ENCODE assay signal across 8 cellular contexts in genomic region chr6:12013368-12013617, GRCh38. TPM values are rescaled to one million over a fixed set of nuclear protein-coding genes. Genes with fewer than 3 reads are reported as not detected.
DNase-seq lines count a peak whose midpoint lies in the region; ATAC-seq, FAIRE-seq and TF ChIP-seq lines count a peak whose summit lies in the region.

No MANE protein-coding gene starts in this region.

- SMC1A ChIA-PET in GM12878 (lab: Charles Lee; ENCODE audit: uncharacterized antibody, unreplicated experiment), result interaction anchor here (0.6 to 3.2 kb wide), 38 partner anchors 10 to 358 kb away, joined by 3 to 28 read pairs (median 6); partner anchors contain the start of gene EDN1

- H2AFZ ChIP-seq in GM12878 (ENCODE audit: control insufficient read depth, low read depth, low read length), result no peak overlapping the region; the same call in 1 of the 2 replicates

- in situ Hi-C loops in GM12878 (cut with MboI), result loop anchor here (10.0 to 25.0 kb wide), 2 partner anchors 301 to 592 kb away; no protein-coding TSS in a partner anchor

- FAIRE-seq in GM12878 (lab: Jason Lieb, UNC), result no peak

- H3K4me1 ChIP-seq in GM12878 (ENCODE audit: control insufficient read depth, insufficient read depth, low read length) (peaks cover 3% of the 10 kb centered on the region), upper lobe of right lung (peaks cover 31% of the 10 kb centered on the region)

- H3K27ac ChIP-seq in GM12878 (ENCODE audit: control insufficient read depth, insufficient read depth) (peak overlapping the region; percentile 97), upper lobe of right lung (peak overlapping the region; percentile 76)

- TF ChIP-seq RAD21 in GM12878 (IDR thresholded peaks at IDR 0.05; ENCODE audit: insufficient read depth, low read depth, low read length), result no peak

- WGBS in GM12878 (ENCODE audit: insufficient coverage, insufficient replicate concordance, low lambda C conversion rate, missing lambda C conversion rate), result under 1% methylated on average over 8 of the region's 8 CpGs

- peaks cover 22% of the 10 kb centered on the region for H3K36me3 Mint-ChIP-seq in activated naive CD4-positive, alpha-beta T cell treated with anti-CD3 and anti-CD28 coated beads, Interleukin-2, amount 50 U/mL, for 24 hours
- peaks cover 20% of the 10 kb centered on the region for H3K36me3 Mint-ChIP-seq in memory B cell

- RAD21 ChIA-PET in GM12878 (lab: Charles Lee; ENCODE audit: unreplicated experiment), result interaction anchor here (0.9 to 6.9 kb wide), 30 partner anchors 11 to 592 kb away, joined by 3 to 77 read pairs (median 4); partner anchors contain the start of gene EDN1

- intact Hi-C loops in GM12878 (cut with micrococcal nuclease; ENCODE audit: unreplicated experiment) (loop anchor here (1.0 to 10.0 kb wide), 9 partner anchors 36 to 593 kb away; partner anchors contain the start of gene EDN1), upper lobe of right lung (cut with DNase I) (no loop called here)

- H3K27me3 Mint-ChIP-seq in activated naive CD4-positive, alpha-beta T cell treated with anti-CD3 and anti-CD28 coated beads, Interleukin-2, amount 50 U/mL, for 24 hours, result no peaks in the 10 kb centered on the region
- no peaks in the 10 kb centered on the region for H3K27me3 Mint-ChIP-seq in memory B cell

- TF ChIP-seq POLR2A in GM12878 (IDR thresholded peaks at IDR 0.05; ENCODE audit: low read depth, low read length), result no peak

- H3K9me3 ChIP-seq in GM12878 (replicated peaks; ENCODE audit: control insufficient read depth, insufficient read depth, low read length) (peaks cover 20% of the 10 kb centered on the region), upper lobe of right lung (no peaks in the 10 kb centered on the region)

- ATAC-seq in GM12878 (no peak), memory B cell (ENCODE audit: low read depth) (no peak), upper lobe of right lung (no peak)

- H3K4me3 ChIP-seq in GM12878 (peak overlapping the region; percentile 94), upper lobe of right lung (peak overlapping the region; percentile 75)

- H3K4me3 Mint-ChIP-seq in activated naive CD4-positive, alpha-beta T cell treated with anti-CD3 and anti-CD28 coated beads, Interleukin-2, amount 50 U/mL, for 24 hours, result peak overlapping the region; percentile 97
- peak overlapping the region; percentile 100 for H3K4me3 Mint-ChIP-seq in memory B cell

- H3K4me1 Mint-ChIP-seq in activated naive CD4-positive, alpha-beta T cell treated with anti-CD3 and anti-CD28 coated beads, Interleukin-2, amount 50 U/mL, for 24 hours, result peaks cover 69% of the 10 kb centered on the region
- H3K4me1 Mint-ChIP-seq in memory B cell, result peaks cover 20% of the 10 kb centered on the region

- POLR2A ChIA-PET in GM12878 (lab: Charles Lee), result interaction anchor here (0.8 to 2.6 kb wide), 12 partner anchors 31 to 302 kb away, joined by 3 to 11 read pairs (median 4); no protein-coding TSS in a partner anchor

- peaks cover 72% of the 10 kb centered on the region for H3K79me2 ChIP-seq in GM12878 (ENCODE audit: control insufficient read depth, insufficient read depth, low read length)

- no peaks in the 10 kb centered on the region for H3K9me3 Mint-ChIP-seq in activated naive CD4-positive, alpha-beta T cell treated with anti-CD3 and anti-CD28 coated beads, Interleukin-2, amount 50 U/mL, for 24 hours
- no peaks in the 10 kb centered on the region for H3K9me3 Mint-ChIP-seq in memory B cell

- TF ChIP-seq EP300 in GM12878 (IDR thresholded peaks at IDR 0.05; ENCODE audit: borderline replicate concordance in 1 of 2, control insufficient read depth in 1 of 2, low read depth in 2 of 2, low read length in 2 of 2), result no peak

- no peak for DNase-seq in activated naive CD4-positive, alpha-beta T cell treated with Interleukin-2 at 50 U/mL for 16 hours
- DNase-seq in GM12878 (ENCODE audit: low read depth, low spot score), result no peak
- DNase-seq in memory B cell (ENCODE audit: low spot score in 2 of 2), result no peak
- no peak for DNase-seq in upper lobe of right lung
- no peak for DNase-seq in amniotic stem cell (lab: John Stamatoyannopoulos, UW)
- no peak for DNase-seq in stimulated activated CD8-positive, alpha-beta memory T cell treated with anti-CD3 and anti-CD28 coated beads, Interleukin-4, amount 100 ng/mL, for 48 hours
- no peak for DNase-seq in LoVo (ENCODE audit: low spot score)

- H3K36me3 ChIP-seq in GM12878 (ENCODE audit: control insufficient read depth in 2 of 2, insufficient read depth in 2 of 2, low read length in 1 of 2) (peaks cover 10 to 11% of the 10 kb centered on the region in 2 experiments), upper lobe of right lung (no peaks in the 10 kb centered on the region)

- H3K4me2 ChIP-seq in GM12878 (ENCODE audit: control insufficient read depth, insufficient read depth), result peak overlapping the region; percentile 88

- TF ChIP-seq CTCF in GM12878 (IDR thresholded peaks at IDR 0.05 in 2 of 3, conservative IDR thresholded peaks at IDR 0.05 in 1 of 3; ENCODE audit: control insufficient read depth in 2 of 3, extremely low read depth in 1 of 3, insufficient read depth in 1 of 3, low read depth in 3 of 3, low read length in 3 of 3), result no peak
- TF ChIP-seq CTCF in upper lobe of right lung (IDR thresholded peaks at IDR 0.05), result no peak

- no peaks in the 10 kb centered on the region for H4K20me1 ChIP-seq in GM12878 (ENCODE audit: control insufficient read depth, insufficient read depth)

- H3K9ac ChIP-seq in GM12878 (ENCODE audit: control insufficient read depth, insufficient read depth, low read length), result peak overlapping the region; percentile 93

- H3K27ac Mint-ChIP-seq in activated naive CD4-positive, alpha-beta T cell treated with anti-CD3 and anti-CD28 coated beads, Interleukin-2, amount 50 U/mL, for 24 hours, result peak overlapping the region; percentile 100
- H3K27ac Mint-ChIP-seq in memory B cell, result peak overlapping the region; percentile 99

- H3K27me3 ChIP-seq in GM12878 (replicated peaks in 1 of 2; ENCODE audit: control insufficient read depth in 2 of 2, insufficient read depth in 2 of 2, low read length in 1 of 2), result no peaks in the 10 kb centered on the region
- no peaks in the 10 kb centered on the region for H3K27me3 ChIP-seq in upper lobe of right lung

- BruUV-seq in GM12878 (replicated peaks; lab: Mats Ljungman, UMichigan), result no TSS peak

- CTCF ChIA-PET in GM12878 (lab: Yijun Ruan, JAX), result interaction anchor here (0.6 to 2.9 kb wide), 20 partner anchors 15 to 361 kb away, joined by 3 to 11 read pairs (median 4); no protein-coding TSS in a partner anchor

TF ChIP-seq in GM12878, 131 proteins besides CTCF, POLR2A, EP300 and RAD21 (continues in another document):
- TF ChIP-seq, protein P1, sequence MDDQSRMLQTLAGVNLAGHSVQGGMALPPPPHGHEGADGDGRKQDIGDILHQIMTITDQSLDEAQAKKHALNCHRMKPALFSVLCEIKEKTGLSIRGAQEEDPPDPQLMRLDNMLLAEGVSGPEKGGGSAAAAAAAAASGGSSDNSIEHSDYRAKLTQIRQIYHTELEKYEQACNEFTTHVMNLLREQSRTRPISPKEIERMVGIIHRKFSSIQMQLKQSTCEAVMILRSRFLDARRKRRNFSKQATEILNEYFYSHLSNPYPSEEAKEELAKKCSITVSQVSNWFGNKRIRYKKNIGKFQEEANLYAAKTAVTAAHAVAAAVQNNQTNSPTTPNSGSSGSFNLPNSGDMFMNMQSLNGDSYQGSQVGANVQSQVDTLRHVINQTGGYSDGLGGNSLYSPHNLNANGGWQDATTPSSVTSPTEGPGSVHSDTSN (IDR thresholded peaks at IDR 0.05; ENCODE audit: insufficient replicate concordance, low read depth, low read length), result no peak
- TF ChIP-seq MTA3 (IDR thresholded peaks at IDR 0.05; ENCODE audit: borderline replicate concordance, low read length), result peak; percentile 51; the same call in 1 of the 2 replicates
- TF ChIP-seq IKZF2 (IDR thresholded peaks at IDR 0.05), result peak; percentile 44 to 69; a peak in 3 of 4 replicates
- 0 out of 2 replicates have a peak, but pooled peaks have one; percentile 12 for TF ChIP-seq SMAD5 (IDR thresholded peaks at IDR 0.05; ENCODE audit: low read depth)
- TF ChIP-seq, protein P2, sequence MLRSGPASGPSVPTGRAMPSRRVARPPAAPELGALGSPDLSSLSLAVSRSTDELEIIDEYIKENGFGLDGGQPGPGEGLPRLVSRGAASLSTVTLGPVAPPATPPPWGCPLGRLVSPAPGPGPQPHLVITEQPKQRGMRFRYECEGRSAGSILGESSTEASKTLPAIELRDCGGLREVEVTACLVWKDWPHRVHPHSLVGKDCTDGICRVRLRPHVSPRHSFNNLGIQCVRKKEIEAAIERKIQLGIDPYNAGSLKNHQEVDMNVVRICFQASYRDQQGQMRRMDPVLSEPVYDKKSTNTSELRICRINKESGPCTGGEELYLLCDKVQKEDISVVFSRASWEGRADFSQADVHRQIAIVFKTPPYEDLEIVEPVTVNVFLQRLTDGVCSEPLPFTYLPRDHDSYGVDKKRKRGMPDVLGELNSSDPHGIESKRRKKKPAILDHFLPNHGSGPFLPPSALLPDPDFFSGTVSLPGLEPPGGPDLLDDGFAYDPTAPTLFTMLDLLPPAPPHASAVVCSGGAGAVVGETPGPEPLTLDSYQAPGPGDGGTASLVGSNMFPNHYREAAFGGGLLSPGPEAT (IDR thresholded peaks at IDR 0.05; ENCODE audit: low read depth), result peak; percentile 79
- peak; percentile 15 for TF ChIP-seq IKZF1 (conservative IDR thresholded peaks at IDR 0.05)
- TF ChIP-seq ZNF207 (IDR thresholded peaks at IDR 0.05; ENCODE audit: borderline replicate concordance), result 0 out of 2 replicates have a peak, but pooled peaks have one; percentile 8

RNA-seq across cellular contexts. Expression of gene HIVEP1, which starts 1.2 kb away (rescaled TPM):
- total RNA-seq in GM12878 (2013; cell fraction: nucleolus; rRNA removed), result 251 and 262 TPM in 2 replicates
- total RNA-seq in GM12878 (2014; rRNA removed), result 32.2 and 33.7 TPM in 2 replicates
- total RNA-seq in GM12878 (2014; rRNA removed; fragmentation: Illumina TruSeq; extraction: Trizol), result 37.0 and 39.1 TPM in 2 replicates
- total RNA-seq in GM12878 (2021), result 37.5 and 37.7 TPM in 2 replicates
- 14.0 TPM for polyA plus RNA-seq in GM12878 (2011; ENCODE audit: low read depth)
- 13.6 and 19.7 TPM in 2 replicates for polyA plus RNA-seq in GM12878 (2011; rRNA removed)
- 23.6 and 25.1 TPM in 2 replicates for polyA plus RNA-seq in GM12878 (2011; cell fraction: cytosol; rRNA removed)
- 36.9 and 47.3 TPM in 2 replicates for polyA plus RNA-seq in GM12878 (2011; cell fraction: nucleus; rRNA removed)
- polyA plus RNA-seq in GM12878 (2012), result 14.9 and 17.9 TPM in 2 replicates
- polyA plus RNA-seq in GM12878 (2014; fragmentation: Illumina TruSeq; extraction: Trizol), result 31.1 and 40.9 TPM in 2 replicates
- 1 to 10 TPM; 4.3 to 6.7 TPM for polyA plus RNA-seq in GM12878 (2014; fragmentation: Nextera tagmentation; extraction: Ambion mirVana)
- polyA plus RNA-seq in GM12878 (2014; rRNA removed), result 22.5 and 23.5 TPM in 2 replicates
- 10 to 100 TPM; 11.9 to 13.2 TPM for polyA plus RNA-seq in GM12878 (2016; fragmentation: Nextera tagmentation; extraction: Ambion mirVana)
- polyA minus RNA-seq in GM12878 (2011; rRNA and poly(A)+ RNA removed), result 71.2 and 77.4 TPM in 2 replicates
- polyA minus RNA-seq in GM12878 (2011; cell fraction: cytosol; rRNA and poly(A)+ RNA removed), result 17.7 and 17.9 TPM in 2 replicates
- 62.4 and 93.5 TPM in 2 replicates for polyA minus RNA-seq in GM12878 (2011; cell fraction: nucleus; rRNA and poly(A)+ RNA removed)
- 25.7 TPM for total RNA-seq in upper lobe of right lung
